ENCODE assay signal across 11 cellular contexts in the genomic region with DNA sequence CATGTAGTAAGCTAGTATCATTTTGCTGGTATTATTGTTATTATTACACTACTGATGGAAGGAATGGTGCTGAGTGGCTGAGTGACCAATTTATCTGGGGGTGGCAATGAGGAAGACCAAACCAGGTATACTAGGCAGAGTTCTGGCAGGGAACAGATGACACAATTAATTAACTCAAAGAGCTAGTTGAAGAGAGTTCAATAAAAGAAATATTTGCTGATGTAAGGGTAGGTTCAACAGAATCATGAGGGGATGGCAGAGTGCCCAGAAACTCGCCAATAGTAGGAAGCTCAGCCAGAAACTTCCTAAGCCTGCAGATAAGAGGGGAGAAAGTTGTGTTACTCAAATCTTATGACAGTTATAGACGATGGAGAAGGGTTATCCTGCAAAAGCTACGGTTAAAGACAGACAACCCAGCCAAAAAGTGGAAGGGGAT.
DNase-seq lines count a peak whose midpoint lies in the region; ATAC-seq and TF ChIP-seq lines count a peak whose summit lies in the region.
"Had no signal": no experiment of that assay in that cellular context is flagged by ENCODE, and none has a peak within 500 bp of the region (broad histone marks: within the 10 kb centered on the region; RNA-seq: fewer than 3 reads in every experiment).

No MANE protein-coding gene starts in this region.

- CTCF ChIA-PET in HEK293T (lab: Yijun Ruan, JAX), result interaction anchor here (0.6 kb wide), 1 partner anchor 8 kb away, joined by 4 read pairs; no protein-coding TSS in a partner anchor

- H3K4me3 ChIP-seq in choroid plexus epithelial cell (ENCODE audit: low read depth, low read length), result no peak overlapping the region
- H3K4me3 ChIP-seq: dorsolateral prefrontal cortex, skin epidermis had no signal

- TF ChIP-seq CTCF in choroid plexus epithelial cell (conservative IDR thresholded peaks at IDR 0.05; ENCODE audit: low read depth, low read length), result no peak

- ATAC-seq in HG03159 (IDR thresholded peaks at IDR 0.05; ENCODE audit: unreplicated experiment), result no peak
- ATAC-seq: activated naive CD4-positive, alpha-beta T cell treated with anti-CD3 and anti-CD28 coated beads, Interleukin-2, amount 50 U/mL, for 72 hours had no signal

- DNase-seq in COLO668 (lab: John Stamatoyannopoulos, UW; ENCODE audit: unreplicated experiment), result peak; percentile 10
- DNase-seq in NCI-H446 (lab: John Stamatoyannopoulos, UW), result peak; percentile 21 to 72
- peak; percentile 79 for DNase-seq in choroid plexus epithelial cell (ENCODE audit: low read depth)
- peak; percentile 39 for DNase-seq in medulla oblongata (ENCODE audit: extremely low spot score)
- DNase-seq in hippocampal formation (lab: John Stamatoyannopoulos, UW), result no peak
- DNase-seq in activated CD4-positive, alpha-beta T cell treated with anti-CD3 and anti-CD28 coated beads for 48 hours, result no peak
- DNase-seq in HEK293T (ENCODE audit: extremely low spot score), result no peak
- DNase-seq: dorsolateral prefrontal cortex had no signal

- POLR2A ChIA-PET in HEK293T (lab: Yijun Ruan, JAX), result no interaction called here

TF ChIP-seq in HEK293T, 16 proteins besides CTCF, POLR2A, EP300 and RAD21:
- no peak for TF ChIP-seq FOXM1 (IDR thresholded peaks at IDR 0.05; ENCODE audit: borderline replicate concordance)
- no peak for TF ChIP-seq CTBP1 (IDR thresholded peaks at IDR 0.05; ENCODE audit: borderline replicate concordance)
- no peak for TF ChIP-seq HDGF (IDR thresholded peaks at IDR 0.05; ENCODE audit: borderline replicate concordance)
- no peak for TF ChIP-seq FOXK2 (IDR thresholded peaks at IDR 0.05)
- no peak for TF ChIP-seq ZNF384 (IDR thresholded peaks at IDR 0.05)
- TF ChIP-seq SP1 (IDR thresholded peaks at IDR 0.05), result no peak
- TF ChIP-seq TARDBP (IDR thresholded peaks at IDR 0.05), result no peak
- TF ChIP-seq ELF4 (IDR thresholded peaks at IDR 0.05), result no peak
- TF ChIP-seq SUZ12 (IDR thresholded peaks at IDR 0.05), result no peak
- no peak for TF ChIP-seq BHLHE40 (IDR thresholded peaks at IDR 0.05; ENCODE audit: borderline replicate concordance)
- TF ChIP-seq ARNT (IDR thresholded peaks at IDR 0.05), result no peak
- no peak for TF ChIP-seq FOXA1 (IDR thresholded peaks at IDR 0.05)

Comparison
In these comparisons a context has a peak if more than half of its experiments do, and no peak if none do; other contexts are left out.
1. DNase-seq: peak in COLO668 (single experiment), NCI-H446 (2 of 2), choroid plexus epithelial cell (single experiment) and medulla oblongata (single experiment); none in hippocampal formation (0 of 2), activated CD4-positive, alpha-beta T cell treated with anti-CD3 and anti-CD28 coated beads for 48 hours (single experiment) and HEK293T (single experiment).